ENCODE assay signal across 8 cellular contexts in genomic region chr11:28110108-28110838, GRCh38. TPM values are rescaled to one million over a fixed set of nuclear protein-coding genes. Genes with fewer than 3 reads are reported as not detected.
DNase-seq lines count a peak whose midpoint lies in the region; ATAC-seq and TF ChIP-seq lines count a peak whose summit lies in the region.

No MANE protein-coding gene starts in this region.

- H3K4me3 ChIP-seq in GM12865 (ENCODE audit: low read depth, low read length) (peak overlapping the region; percentile 87), HFF-Myc (replicated peaks; ENCODE audit: low read depth, low read length) (peak overlapping the region; percentile 66), right cardiac atrium (ENCODE audit: low read length) (peak overlapping the region; percentile 100), psoas muscle (peak overlapping the region; percentile 81)

- H3K27me3 ChIP-seq in right cardiac atrium (ENCODE audit: control insufficient read depth, insufficient read depth): no peaks in the 10 kb centered on the region
- no peaks in the 10 kb centered on the region for H3K27me3 ChIP-seq in psoas muscle (ENCODE audit: insufficient read depth in 3 of 3, low read length in 2 of 3)

- H3K9me3 ChIP-seq in right cardiac atrium (ENCODE audit: control insufficient read depth, low read length) (no peaks in the 10 kb centered on the region), psoas muscle (no peaks in the 10 kb centered on the region)

- H3K4me1 ChIP-seq in right cardiac atrium (ENCODE audit: control insufficient read depth, insufficient read depth, low read length) (no peaks in the 10 kb centered on the region), psoas muscle (peaks cover 27% of the 10 kb centered on the region)

- TF ChIP-seq CTCF in GM12865 (IDR thresholded peaks at IDR 0.05; ENCODE audit: insufficient read depth, low read depth, low read length, missing control alignments): no peak
- TF ChIP-seq CTCF in HFF-Myc (IDR thresholded peaks at IDR 0.05; ENCODE audit: low read depth, low read length, missing control alignments): no peak
- TF ChIP-seq CTCF in psoas muscle (IDR thresholded peaks at IDR 0.05): no peak

- H3K36me3 ChIP-seq in psoas muscle (ENCODE audit: insufficient read depth in 1 of 2, low read depth in 1 of 2): peaks cover 0 to 17% of the 10 kb centered on the region in 2 donors

- peak; percentile 76 to 79 for ATAC-seq in right cardiac atrium
- peak; percentile 47 to 77 (median 64) for ATAC-seq in psoas muscle

- WGBS in right cardiac atrium: under 1% methylated on average over 31 of the region's 31 CpGs
- 0 to 1% (median 0%) methylated on average over 31 of the region's 31 CpGs for WGBS in psoas muscle, 3 donors

- H3K27ac ChIP-seq in right cardiac atrium (ENCODE audit: low read length) (peak overlapping the region; percentile 93), psoas muscle (peak overlapping the region; percentile 84)

- intact Hi-C loops in right cardiac atrium (cut with DNase I): no loop called here
- intact Hi-C loops in psoas muscle (cut with DNase I): no loop called here

- DNase-seq in GM12865 (ENCODE audit: low read depth): peak; percentile 86
- DNase-seq in HFF-Myc (ENCODE audit: extremely low read depth, low read depth): peak; percentile 56
- peak; percentile 31 for DNase-seq in NCI-H1092 (lab: John Stamatoyannopoulos, UW)
- peak in 4 of 5 donors; percentile 17 to 67 (median 22) for DNase-seq in T-helper 1 cell
- peak in 55 of 56 donors; percentile 1 to 69 (median 31) for DNase-seq in amygdala (lab: John Stamatoyannopoulos, UW)
- peak; percentile 76 to 86 (median 83) for DNase-seq in right cardiac atrium
- peak; percentile 63 to 84 for DNase-seq in psoas muscle
- DNase-seq in epidermal melanocyte (ENCODE audit: insufficient read length, low spot score): no peak

RNA-seq across cellular contexts. Expression of gene METTL15, which starts 2.1 kb away (rescaled TPM):
- total RNA-seq in right cardiac atrium: 10 to 100 TPM in 1 of 4 donors, 1 to 10 TPM in 3; 8.7 to 10.2 (median 9.3) TPM
- 4.8 TPM for polyA plus RNA-seq in right cardiac atrium
- 1 to 10 TPM; 7.4 to 9.5 (median 8.5) TPM for total RNA-seq in psoas muscle
- polyA plus RNA-seq in psoas muscle: 1 to 10 TPM; 3.6 to 9.1 (median 4.7) TPM

RNA-seq across cellular contexts. Expression of gene KIF18A, which starts 2.3 kb away (rescaled TPM):
- under 1 TPM; 0.11 to 0.32 (median 0.23) TPM for total RNA-seq in right cardiac atrium
- polyA plus RNA-seq in right cardiac atrium: 0.07 TPM
- under 1 TPM in 2 of 4 donors, not detected in 2; 0.15 to 0.46 TPM for total RNA-seq in psoas muscle
- polyA plus RNA-seq in psoas muscle: under 1 TPM; 0.18 to 0.53 (median 0.49) TPM
